ENCODE assay signal across 8 cellular contexts in the genomic region with DNA sequence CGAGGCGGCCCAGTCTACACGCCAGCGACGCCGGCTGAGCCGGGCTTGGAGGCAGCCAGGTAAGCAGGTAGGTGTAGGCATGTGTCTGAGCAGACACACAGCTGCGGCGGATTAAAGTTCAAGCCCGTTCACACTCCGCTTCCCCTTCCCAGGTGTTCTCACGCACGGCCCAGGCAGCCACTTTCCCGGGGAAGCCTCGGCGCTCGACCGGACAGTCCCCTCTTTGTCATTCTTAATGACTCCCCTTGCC. TPM values are rescaled to one million over a fixed set of nuclear protein-coding genes. Genes with fewer than 3 reads are reported as not detected.
DNase-seq lines count a peak whose midpoint lies in the region; ATAC-seq and TF ChIP-seq lines count a peak whose summit lies in the region.

No MANE protein-coding gene starts in this region.

- H3K9me3 ChIP-seq in IMR-90 (ENCODE audit: control insufficient read depth, insufficient read depth, low read length) (no peaks in the 10 kb centered on the region), iPS-18c (ENCODE audit: control insufficient read depth, insufficient read depth, low read length) (no peaks in the 10 kb centered on the region), spleen (no peaks in the 10 kb centered on the region)

- H3K9me1 ChIP-seq in IMR-90 (ENCODE audit: insufficient read depth, low read length): no peaks in the 10 kb centered on the region

- H3K4me3 ChIP-seq in IMR-90 (ENCODE audit: insufficient read depth, low read depth, low read length) (peak overlapping the region; percentile 40; the same call in 1 of the 2 replicates), iPS-18c (ENCODE audit: insufficient read depth, low read depth, low read length) (peak overlapping the region; percentile 70), spleen (peak overlapping the region; percentile 66 to 87 (median 84))

- POLR2A ChIA-PET in IMR-90 (lab: Charles Lee; ENCODE audit: unreplicated experiment): no interaction called here

- H3K4me1 ChIP-seq in IMR-90 (ENCODE audit: control insufficient read depth, insufficient read depth, low read length): 0 out of 2 replicates have a peak, but pooled peaks cover 3% of the 10 kb centered on the region
- H3K4me1 ChIP-seq in spleen: peaks cover 8 to 43% (median 31%) of the 10 kb centered on the region in 6 donors

- peaks cover 59% of the 10 kb centered on the region for H3K27me3 Mint-ChIP-seq in activated T-helper 2 cell treated with anti-CD3 and anti-CD28 coated beads, Interferon-gamma antibody, Interleukin-2, Interleukin-4, amounts not matched to agents 10 μg/mL and 5 μg/mL and 100 μg/mL, durations not matched to agents 14 hours and 24 hours and 36 hours (ENCODE audit: low read depth)

- H3K4ac ChIP-seq in IMR-90 (ENCODE audit: low read depth, low read length): no peak overlapping the region

- H3K4me2 ChIP-seq in IMR-90 (ENCODE audit: low read depth, low read length): peak overlapping the region; percentile 53; the same call in 1 of the 2 replicates

- H3K18ac ChIP-seq in IMR-90 (ENCODE audit: low read depth, low read length): no peak overlapping the region

- peaks cover 52% of the 10 kb centered on the region for H3K27me3 ChIP-seq in IMR-90 (ENCODE audit: control insufficient read depth, insufficient read depth, low read length)
- H3K27me3 ChIP-seq in spleen (replicated peaks in 1 of 7): peaks cover 0 to 77% (median 28%) of the 10 kb centered on the region in 7 donors

- no peaks in the 10 kb centered on the region for H4K20me1 ChIP-seq in IMR-90 (ENCODE audit: insufficient read depth, low read length)

- no peak overlapping the region for H2BK15ac ChIP-seq in IMR-90 (ENCODE audit: low read depth, low read length)

- 0% methylated on average over 7 of the region's 18 CpGs; no CpG with 5 or more reads in 1 of the 2 experiments for WGBS in IMR-90 (ENCODE audit: extremely low coverage in 2 of 2, insufficient read length in 1 of 2), 2 experiments
- WGBS in spleen, 5 donors: 0 to 3% (median 1%) methylated on average over 7 to 18 of the region's 18 CpGs

- no peaks in the 10 kb centered on the region for H3K9me3 Mint-ChIP-seq in activated T-helper 2 cell treated with anti-CD3 and anti-CD28 coated beads, Interferon-gamma antibody, Interleukin-2, Interleukin-4, amounts not matched to agents 10 μg/mL and 5 μg/mL and 100 μg/mL, durations not matched to agents 14 hours and 24 hours and 36 hours

- no peak for TF ChIP-seq CTCF in IMR-90 (conservative IDR thresholded peaks at IDR 0.05; ENCODE audit: low read depth, low read length)
- TF ChIP-seq CTCF in spleen (IDR thresholded peaks at IDR 0.05 in 8 of 11, conservative IDR thresholded peaks at IDR 0.05 in 3 of 11): no peak

- intact Hi-C loops in IMR-90 (cut with micrococcal nuclease): no loop called here
- intact Hi-C loops in activated T-helper 2 cell treated with anti-CD3 and anti-CD28 coated beads, Interferon-gamma antibody, Interleukin-2, Interleukin-4, amounts not matched to agents 10 μg/mL and 5 μg/mL and 100 μg/mL, durations not matched to agents 14 hours and 24 hours and 36 hours (cut with micrococcal nuclease): loop anchor here (2.0 to 10.0 kb wide), 4 partner anchors 94 to 334 kb away; no protein-coding TSS in a partner anchor
- intact Hi-C loops in spleen (cut with DNase I; ENCODE audit: low total_unique reads): no loop called here

- H3K56ac ChIP-seq in IMR-90 (ENCODE audit: extremely low read depth, insufficient read depth, low read length): no peak overlapping the region

- no peak overlapping the region for H4K5ac ChIP-seq in IMR-90 (ENCODE audit: low read depth, low read length)

- no peak overlapping the region for H3K27ac ChIP-seq in IMR-90 (ENCODE audit: insufficient read depth, low read length)
- H3K27ac ChIP-seq in spleen: peak overlapping the region; percentile 24 to 92 (median 80)

- no peak overlapping the region for H2AK5ac ChIP-seq in IMR-90 (ENCODE audit: low read depth, low read length)

- dilution Hi-C loops in IMR-90 (cut with HindIII; ENCODE audit: low sequenced_read_pairs, unreplicated experiment): no loop called here

- no peak overlapping the region for H3K14ac ChIP-seq in IMR-90 (replicated peaks; ENCODE audit: low read depth, low read length)

- CTCF ChIA-PET in IMR-90 (lab: Yijun Ruan, JAX): no interaction called here

- no peaks in the 10 kb centered on the region for H3K79me1 ChIP-seq in IMR-90 (ENCODE audit: low read depth in 1 of 2, low read length in 2 of 2)

- ATAC-seq in IMR-90 (ENCODE audit: low read depth): no peak
- no peak for ATAC-seq in HG03025 (IDR thresholded peaks at IDR 0.05; ENCODE audit: low FRiP score, unreplicated experiment)

- H3K9ac ChIP-seq in IMR-90 (ENCODE audit: low read depth, low read length): no peak overlapping the region

- no peak overlapping the region for H4K91ac ChIP-seq in IMR-90 (ENCODE audit: insufficient read depth, low read depth, low read length)

- peak overlapping the region; percentile 73 for H3K4me3 Mint-ChIP-seq in activated T-helper 2 cell treated with anti-CD3 and anti-CD28 coated beads, Interferon-gamma antibody, Interleukin-2, Interleukin-4, amounts not matched to agents 10 μg/mL and 5 μg/mL and 100 μg/mL, durations not matched to agents 14 hours and 24 hours and 36 hours (ENCODE audit: low read depth)

- H3K23ac ChIP-seq in IMR-90 (ENCODE audit: low read depth, low read length): no peak overlapping the region

- H3K36me3 Mint-ChIP-seq in activated T-helper 2 cell treated with anti-CD3 and anti-CD28 coated beads, Interferon-gamma antibody, Interleukin-2, Interleukin-4, amounts not matched to agents 10 μg/mL and 5 μg/mL and 100 μg/mL, durations not matched to agents 14 hours and 24 hours and 36 hours (ENCODE audit: low read depth): no peaks in the 10 kb centered on the region

- in situ Hi-C loops in IMR-90 (cut with MboI; ENCODE audit: low sequenced_read_pairs): no loop called here

- peak overlapping the region; percentile 81 for H2AFZ ChIP-seq in IMR-90 (replicated peaks; ENCODE audit: low read length, poor library complexity)

- no peak for TF ChIP-seq RAD21 in IMR-90 (IDR thresholded peaks at IDR 0.05; ENCODE audit: low read length)

- no peak overlapping the region for H3K27ac Mint-ChIP-seq in activated T-helper 2 cell treated with anti-CD3 and anti-CD28 coated beads, Interferon-gamma antibody, Interleukin-2, Interleukin-4, amounts not matched to agents 10 μg/mL and 5 μg/mL and 100 μg/mL, durations not matched to agents 14 hours and 24 hours and 36 hours

- H2BK5ac ChIP-seq in IMR-90 (ENCODE audit: low read depth, low read length, poor library complexity, severe bottlenecking): no peak overlapping the region

- no peak overlapping the region for H4K8ac ChIP-seq in IMR-90 (ENCODE audit: low read depth in 2 of 2, low read length in 2 of 2)

- no peak overlapping the region for H2BK120ac ChIP-seq in IMR-90 (ENCODE audit: low read depth, low read length)

- H2AK9ac ChIP-seq in IMR-90 (replicated peaks; ENCODE audit: low read depth, low read length, poor library complexity): no peak overlapping the region

- BruUV-seq in IMR-90 (replicated peaks; lab: Mats Ljungman, UMichigan): no TSS peak

- H3K36me3 ChIP-seq in IMR-90 (ENCODE audit: control insufficient read depth, insufficient read depth, low read length) (no peaks in the 10 kb centered on the region), spleen (no peaks in the 10 kb centered on the region)

- H2BK20ac ChIP-seq in IMR-90 (ENCODE audit: low read depth, low read length): no peak overlapping the region

- peak; percentile 33 for DNase-seq in NCI-H146 (lab: John Stamatoyannopoulos, UW)
- no peak for DNase-seq in NCI-H146 treated with DMSO at 0.1 percent for 48 hours (lab: John Stamatoyannopoulos, UW; ENCODE audit: unreplicated experiment)
- DNase-seq in IMR-90: no peak
- DNase-seq in activated T-helper 2 cell treated with anti-CD3 and anti-CD28 coated beads, Interferon-gamma antibody, Interleukin-2, Interleukin-4, amounts not matched to agents 10 μg/mL and 5 μg/mL and 100 μg/mL, durations not matched to agents 14 hours and 24 hours and 36 hours (ENCODE audit: low spot score): no peak
- no peak for DNase-seq in spleen
- DNase-seq in pons (ENCODE audit: low spot score): no peak

- TF ChIP-seq POLR2A in IMR-90 (IDR thresholded peaks at IDR 0.05; ENCODE audit: low read depth, low read length) (no peak), spleen (IDR thresholded peaks at IDR 0.05) (no peak)

- H3K4me1 Mint-ChIP-seq in activated T-helper 2 cell treated with anti-CD3 and anti-CD28 coated beads, Interferon-gamma antibody, Interleukin-2, Interleukin-4, amounts not matched to agents 10 μg/mL and 5 μg/mL and 100 μg/mL, durations not matched to agents 14 hours and 24 hours and 36 hours (ENCODE audit: low read depth): peaks cover 17% of the 10 kb centered on the region

TF ChIP-seq in IMR-90, 13 proteins besides CTCF, POLR2A, EP300 and RAD21 (continues in another document):
- no peak for TF ChIP-seq NFE2L2 (IDR thresholded peaks at IDR 0.05; ENCODE audit: low read depth, low read length)
- TF ChIP-seq CEBPB (IDR thresholded peaks at IDR 0.05; ENCODE audit: low read depth, low read length): no peak
- TF ChIP-seq, protein P1, sequence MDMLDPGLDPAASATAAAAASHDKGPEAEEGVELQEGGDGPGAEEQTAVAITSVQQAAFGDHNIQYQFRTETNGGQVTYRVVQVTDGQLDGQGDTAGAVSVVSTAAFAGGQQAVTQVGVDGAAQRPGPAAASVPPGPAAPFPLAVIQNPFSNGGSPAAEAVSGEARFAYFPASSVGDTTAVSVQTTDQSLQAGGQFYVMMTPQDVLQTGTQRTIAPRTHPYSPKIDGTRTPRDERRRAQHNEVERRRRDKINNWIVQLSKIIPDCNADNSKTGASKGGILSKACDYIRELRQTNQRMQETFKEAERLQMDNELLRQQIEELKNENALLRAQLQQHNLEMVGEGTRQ (IDR thresholded peaks at IDR 0.05; ENCODE audit: low read depth, low read length): no peak
- no peak for TF ChIP-seq CHD1 (IDR thresholded peaks at IDR 0.05; ENCODE audit: low read depth, low read length)
- TF ChIP-seq MXI1 (IDR thresholded peaks at IDR 0.05; ENCODE audit: borderline replicate concordance, low read depth, low read length): no peak

RNA-seq across cellular contexts. Expression of gene TGFA, which starts 0.4 kb away (rescaled TPM):
- total RNA-seq in IMR-90 (2012; rRNA removed) (not detected in 2 replicates), spleen (10 to 100 TPM in 6 of 7 donors, 1 to 10 TPM in 1; 6.8 to 27.5 (median 18.2) TPM)
- polyA plus RNA-seq in IMR-90 (2012; rRNA removed) (not detected in 2 replicates), spleen (1 to 10 TPM; 1.3 to 2.8 (median 2.0) TPM)
- polyA plus RNA-seq in IMR-90 (2012; cell fraction: cytosol; rRNA removed): 0.05 TPM in 1 of 2 replicates, not detected in the other
- not detected in 2 replicates for polyA plus RNA-seq in IMR-90 (2012; cell fraction: nucleus; rRNA removed; ENCODE audit: low replicate concordance)
- total RNA-seq in activated T-helper 2 cell treated with anti-CD3 and anti-CD28 coated beads, Interferon-gamma antibody, Interleukin-2, Interleukin-4, amounts not matched to agents 10 μg/mL and 5 μg/mL and 100 μg/mL, durations not matched to agents 14 hours and 24 hours and 36 hours: not detected in 2 replicates
